Comparison of ENCODE assay signal across 27 cellular contexts in genomic region chr3:175746308-175746707, GRCh38.
"Had no signal": no experiment of that assay in that cellular context is flagged by ENCODE, and none has a peak within 500 bp of the region (broad histone marks: within the 10 kb centered on the region; RNA-seq: fewer than 3 reads in every experiment).

No MANE protein-coding gene starts in this region.

- H2AFZ ChIP-seq: hepatocyte, parathyroid adenoma had no signal

- H3K27ac Mint-ChIP-seq: effector memory CD8-positive, alpha-beta T cell; memory B cell; naive B cell; natural killer cell treated with Interleukin-12 subunit alpha and Interleukin-12 subunit beta and Interleukin-15 and Interleukin-18, amount 100 ng/mL, for 72 hours; stimulated activated effector memory CD8-positive, alpha-beta T cell treated with anti-CD3 and anti-CD28 coated beads, Interleukin-12 subunit alpha, Interleukin-12 subunit beta, amount 100 ng/mL, for 72 hours; type B pancreatic cell had no signal

- H3K36me3 ChIP-seq: gastroesophageal sphincter, heart left ventricle, neutrophil, prostate gland, right atrium auricular region, sigmoid colon, stomach, tibial artery had no signal

- H3K27me3 ChIP-seq: foreskin keratinocyte, gastroesophageal sphincter, heart left ventricle, hepatocyte, neutrophil, right atrium auricular region, sigmoid colon, stomach, tibial artery had no signal

- H3K79me2 ChIP-seq: hepatocyte, parathyroid adenoma had no signal

- DNase-seq: cortex of kidney; effector memory CD8-positive, alpha-beta T cell; foreskin keratinocyte; heart left ventricle; kidney; mucosa of descending colon; naive B cell; sigmoid colon; stimulated activated CD4-positive, alpha-beta T cell treated with anti-CD3 and anti-CD28 coated beads, Interleukin-2, amount 100 ng/mL, for 24 hours; stimulated activated CD4-positive, alpha-beta T cell treated with anti-CD3 and anti-CD28 coated beads, Interleukin-4, amount 100 ng/mL, for 24 hours; stimulated activated naive CD4-positive, alpha-beta T cell treated with Interleukin-2 at 50 U/mL for 16 hours; stomach; tibial artery had no signal

- H3K4me2 ChIP-seq: hepatocyte had no signal

- H3K9ac ChIP-seq: parathyroid adenoma had no signal

- H3K4me1 ChIP-seq: gastroesophageal sphincter, heart left ventricle, parathyroid adenoma, prostate gland, right atrium auricular region, sigmoid colon, stomach, tibial artery had no signal

- H3K9me3 ChIP-seq: gastroesophageal sphincter, heart left ventricle, mucosa of descending colon, neutrophil, prostate gland, right atrium auricular region, sigmoid colon, stomach, tibial artery had no signal

- H3K4me1 Mint-ChIP-seq: memory B cell; naive B cell; neural crest cell; stimulated activated effector memory CD8-positive, alpha-beta T cell treated with anti-CD3 and anti-CD28 coated beads, Interleukin-12 subunit alpha, Interleukin-12 subunit beta, amount 100 ng/mL, for 72 hours had no signal

- H3K27ac ChIP-seq: foreskin keratinocyte, gastroesophageal sphincter, heart left ventricle, hepatocyte, neutrophil, parathyroid adenoma, prostate gland, right atrium auricular region, sigmoid colon, stomach, tibial artery had no signal

- H3K27me3 Mint-ChIP-seq: effector memory CD8-positive, alpha-beta T cell; memory B cell; naive B cell; natural killer cell treated with Interleukin-12 subunit alpha and Interleukin-12 subunit beta and Interleukin-15 and Interleukin-18, amount 100 ng/mL, for 72 hours; type B pancreatic cell had no signal

- H3K36me3 Mint-ChIP-seq: memory B cell; naive B cell; natural killer cell treated with Interleukin-12 subunit alpha and Interleukin-12 subunit beta and Interleukin-15 and Interleukin-18, amount 100 ng/mL, for 72 hours; stimulated activated effector memory CD8-positive, alpha-beta T cell treated with anti-CD3 and anti-CD28 coated beads, Interleukin-12 subunit alpha, Interleukin-12 subunit beta, amount 100 ng/mL, for 72 hours had no signal

- H3K4me3 Mint-ChIP-seq: effector memory CD8-positive, alpha-beta T cell; memory B cell; mesothelial cell of epicardium; naive B cell; natural killer cell treated with Interleukin-12 subunit alpha and Interleukin-12 subunit beta and Interleukin-15 and Interleukin-18, amount 100 ng/mL, for 72 hours; neural crest cell; stimulated activated effector memory CD8-positive, alpha-beta T cell treated with anti-CD3 and anti-CD28 coated beads, Interleukin-12 subunit alpha, Interleukin-12 subunit beta, amount 100 ng/mL, for 72 hours; type B pancreatic cell had no signal

- ATAC-seq: effector memory CD8-positive, alpha-beta T cell; foreskin keratinocyte; gastroesophageal sphincter; heart left ventricle; left lobe of liver; mucosa of descending colon; natural killer cell treated with Interleukin-12 subunit alpha and Interleukin-12 subunit beta and Interleukin-15 and Interleukin-18, amount 100 ng/mL, for 72 hours; stimulated activated effector memory CD8-positive, alpha-beta T cell treated with anti-CD3 and anti-CD28 coated beads, Interleukin-12 subunit alpha, Interleukin-12 subunit beta, amount 100 ng/mL, for 72 hours had no signal

- H3K4me3 ChIP-seq: gastroesophageal sphincter, heart left ventricle, hepatocyte, lung, mucosa of descending colon, prostate gland, right atrium auricular region, sigmoid colon, stomach, tibial artery had no signal
